ENCODE assay signal across 15 cellular contexts in the genomic region with DNA sequence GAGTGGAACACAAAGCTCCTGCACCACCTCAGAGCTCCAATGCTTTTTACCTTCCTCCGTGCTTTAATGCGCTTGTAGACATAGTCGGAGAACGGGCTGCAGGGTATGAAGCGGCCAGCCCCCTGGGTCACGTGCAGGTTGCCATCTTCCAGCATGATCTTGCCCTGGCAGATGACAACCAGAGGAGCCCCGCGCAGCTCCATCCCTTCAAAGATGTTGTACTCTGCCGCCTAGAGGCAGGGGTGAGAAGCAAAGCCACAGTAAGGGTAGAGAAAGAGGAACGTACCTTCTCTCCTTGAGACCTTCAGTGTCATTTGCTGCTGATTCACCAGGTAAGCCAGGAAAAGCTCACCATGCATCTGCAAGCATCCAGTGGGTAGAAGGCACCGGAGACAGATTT.
DNase-seq lines count a peak whose midpoint lies in the region; ATAC-seq, FAIRE-seq and TF ChIP-seq lines count a peak whose summit lies in the region.
"Had no signal": no experiment of that assay in that cellular context is flagged by ENCODE, and none has a peak within 500 bp of the region (broad histone marks: within the 10 kb centered on the region; RNA-seq: fewer than 3 reads in every experiment).

No MANE protein-coding gene starts in this region.

- FAIRE-seq in H1 (lab: Jason Lieb, UNC), result peak; percentile 75
- FAIRE-seq: islet of Langerhans had no signal

- TF ChIP-seq CTCF in AG04450 (IDR thresholded peaks at IDR 0.05; ENCODE audit: low read depth, low read length) (no peak), NB4 (IDR thresholded peaks at IDR 0.05; ENCODE audit: low read depth, low read length) (peak; percentile 31), H1 (IDR thresholded peaks at IDR 0.05; ENCODE audit: control extremely low read depth in 1 of 3, insufficient read depth in 1 of 3, low read depth in 1 of 3, low read length in 3 of 3) (peak; percentile 28 to 61 (median 54)), vagina (IDR thresholded peaks at IDR 0.05) (no peak), Caco-2 (IDR thresholded peaks at IDR 0.05; ENCODE audit: insufficient read depth in 1 of 2, low read depth in 1 of 2, low read length in 1 of 2, severe bottlenecking in 1 of 2, unreplicated experiment in 1 of 2) (peak in 1 of 2 experiments; percentile 27)

- ATAC-seq in GM18868 (IDR thresholded peaks at IDR 0.05; ENCODE audit: unreplicated experiment), result peak; percentile 46
- ATAC-seq in GM18867 (IDR thresholded peaks at IDR 0.05; ENCODE audit: unreplicated experiment), result no peak

- H2AK5ac ChIP-seq in H1 (ENCODE audit: low read depth, low read length), result no peak overlapping the region

- peaks cover 50% of the 10 kb centered on the region for H3K4me1 Mint-ChIP-seq in Caco-2 (ENCODE audit: low read depth, unreplicated experiment)
- H3K4me1 Mint-ChIP-seq: memory B cell had no signal

- H3K23ac ChIP-seq in H1 (ENCODE audit: insufficient read length), result no peak overlapping the region

- H3K79me2 ChIP-seq in H1 (ENCODE audit: control insufficient read depth in 1 of 2, insufficient read depth in 2 of 2, low read length in 2 of 2), result no peaks in the 10 kb centered on the region

- H3K4ac ChIP-seq in H1 (replicated peaks; ENCODE audit: insufficient read length, low read depth, low read length), result no peak overlapping the region

- H4K5ac ChIP-seq in H1 (ENCODE audit: insufficient read length, low read depth, low read length), result no peak overlapping the region

- POLR2A ChIA-PET in AG04450 (lab: Yijun Ruan, JAX), result no interaction called here
- POLR2A ChIA-PET in H1 (lab: Charles Lee; ENCODE audit: partially characterized antibody), result interaction anchor here (1.1 to 1.3 kb wide), 2 partner anchors 9 to 58 kb away, joined by 3 read pairs; no protein-coding TSS in a partner anchor
- POLR2A ChIA-PET in Caco-2 (lab: Charles Lee), result no interaction called here

- TF ChIP-seq RAD21 in H1 (IDR thresholded peaks at IDR 0.05 in 1 of 2, conservative IDR thresholded peaks at IDR 0.05 in 1 of 2; ENCODE audit: low read depth in 2 of 2, low read length in 2 of 2), result peak; percentile 14 to 41; a peak in 2 of 4 replicates

- no peaks in the 10 kb centered on the region for H3K4me1 ChIP-seq in H1 (replicated peaks in 1 of 4; ENCODE audit: control insufficient read depth in 3 of 4, insufficient read depth in 4 of 4, low read length in 3 of 4)
- peaks cover under 1% of the 10 kb centered on the region for H3K4me1 ChIP-seq in vagina
- H3K4me1 ChIP-seq in Caco-2, result peaks cover 58% of the 10 kb centered on the region
- H3K4me1 ChIP-seq: HAP-1 had no signal

- no peak overlapping the region for H2BK20ac ChIP-seq in H1 (ENCODE audit: low read length)

- no peak overlapping the region for H3K56ac ChIP-seq in H1 (replicated peaks; ENCODE audit: insufficient read length, low read depth, low read length)

- H3K27me3 ChIP-seq in AG04450 (ENCODE audit: control insufficient read depth, insufficient read depth, low read length), result no peaks in the 10 kb centered on the region
- no peaks in the 10 kb centered on the region for H3K27me3 ChIP-seq in H1 (replicated peaks in 1 of 4; ENCODE audit: control insufficient read depth in 3 of 4, extremely low read depth in 1 of 4, insufficient read depth in 3 of 4, low read length in 3 of 4)
- no peaks in the 10 kb centered on the region for H3K27me3 ChIP-seq in vagina
- H3K27me3 ChIP-seq in Caco-2 (replicated peaks; ENCODE audit: control insufficient read depth, insufficient read depth, low read length), result no peaks in the 10 kb centered on the region

- CTCF ChIA-PET in AG04450 (lab: Charles Lee) (interaction anchor here (0.7 to 4.0 kb wide), 6 partner anchors 10 to 208 kb away, joined by 3 to 30 read pairs (median 6); no protein-coding TSS in a partner anchor), H1 (lab: Charles Lee; ENCODE audit: partially characterized antibody) (interaction anchor here (0.7 to 2.7 kb wide), 38 partner anchors 9 to 1076 kb away, joined by 3 to 23 read pairs (median 4); no protein-coding TSS in a partner anchor), Caco-2 (lab: Charles Lee) (no interaction called here)

- peaks cover 4 to 9% of the 10 kb centered on the region in 2 experiments for H4K20me1 ChIP-seq in H1 (replicated peaks in 1 of 2; ENCODE audit: control insufficient read depth in 1 of 2, insufficient read depth in 2 of 2, low read length in 2 of 2)

- no peak overlapping the region for H3K9ac ChIP-seq in H1 (replicated peaks in 1 of 4; ENCODE audit: extremely low read depth in 1 of 4, low read depth in 3 of 4, low read length in 3 of 4)

- H2BK12ac ChIP-seq in H1 (ENCODE audit: low read depth, low read length), result no peak overlapping the region

- no peak overlapping the region for H2BK5ac ChIP-seq in H1 (ENCODE audit: low read depth, low read length)

- DNase-seq in AG04450 (ENCODE audit: low read depth, low spot score) (no peak), NB4 (ENCODE audit: low read depth) (peak; percentile 25), H1 (ENCODE audit: low read depth in 1 of 2, low spot score in 2 of 2) (no peak), vagina (ENCODE audit: extremely low spot score in 2 of 2) (no peak), NCI-H2029 (lab: John Stamatoyannopoulos, UW) (no peak), Caco-2 (no peak)
- DNase-seq: NCI-H1694, retina, SW 1271 had no signal

- H3K36me3 ChIP-seq in H1 (ENCODE audit: control insufficient read depth in 2 of 4, insufficient read depth in 4 of 4, low read length in 3 of 4) (peaks cover 60 to 96% (median 83%) of the 10 kb centered on the region in 4 experiments), vagina (peaks cover 0 to 36% of the 10 kb centered on the region in 2 donors), Caco-2 (ENCODE audit: control insufficient read depth, insufficient read depth, low read length) (no peaks in the 10 kb centered on the region)
- H3K36me3 ChIP-seq: HAP-1 had no signal

- H3K36me3 Mint-ChIP-seq in Caco-2 (ENCODE audit: insufficient read depth, unreplicated experiment), result peaks cover 66% of the 10 kb centered on the region
- H3K36me3 Mint-ChIP-seq: memory B cell had no signal

- H3K9me3 Mint-ChIP-seq in Caco-2 (ENCODE audit: unreplicated experiment), result peaks cover 11% of the 10 kb centered on the region

- H3K27ac ChIP-seq in AG04450 (ENCODE audit: low read depth, low read length) (peak overlapping the region; percentile 13), H1 (ENCODE audit: low read depth, low read length) (no peak overlapping the region), vagina (no peak overlapping the region)
- H3K27ac ChIP-seq: VCaP had no signal

- H3K79me1 ChIP-seq in H1 (ENCODE audit: low read depth, low read length), result no peaks in the 10 kb centered on the region

- no peak overlapping the region for H3K14ac ChIP-seq in H1 (ENCODE audit: insufficient read length)

- H3K9me3 ChIP-seq in AG04450 (ENCODE audit: control insufficient read depth, insufficient read depth, low read length) (no peaks in the 10 kb centered on the region), H1 (ENCODE audit: insufficient read depth in 2 of 2, low read depth in 1 of 2, low read length in 1 of 2) (no peaks in the 10 kb centered on the region), vagina (no peaks in the 10 kb centered on the region), Caco-2 (no peaks in the 10 kb centered on the region)
- H3K9me3 ChIP-seq: HAP-1 had no signal

- no peak overlapping the region for H4K91ac ChIP-seq in H1 (replicated peaks; ENCODE audit: insufficient read length, low read length)

- no peaks in the 10 kb centered on the region; the same call in 1 of the 2 replicates for H3K23me2 ChIP-seq in H1 (ENCODE audit: low read depth, low read length)

- no peak for TF ChIP-seq EP300 in H1 (IDR thresholded peaks at IDR 0.05; ENCODE audit: borderline replicate concordance in 1 of 2, low read depth in 2 of 2, low read length in 2 of 2)

- intact Hi-C loops in vagina (cut with DNase I), result no loop called here
- intact Hi-C loops in Caco-2 (cut with micrococcal nuclease; ENCODE audit: unreplicated experiment), result no loop called here

- TF ChIP-seq POLR2A in NB4 (IDR thresholded peaks at IDR 0.05; ENCODE audit: extremely low read depth, insufficient read length) (no peak), H1 (IDR thresholded peaks at IDR 0.05; ENCODE audit: control extremely low read depth in 1 of 2, low read depth in 2 of 2, low read length in 2 of 2) (peak in 1 of 2 experiments; percentile 40; a peak in 1 of 3 replicates), vagina (IDR thresholded peaks at IDR 0.05) (no peak)

- 86% methylated on average over 11 of the region's 11 CpGs; no CpG with 5 or more reads in 1 of the 2 experiments for WGBS in H1 (ENCODE audit: extremely low coverage in 1 of 2, insufficient coverage in 1 of 2, insufficient read length in 1 of 2, insufficient replicate concordance in 2 of 2, low coverage in 1 of 2, low lambda C conversion rate in 2 of 2, missing lambda C conversion rate in 1 of 2), 2 experiments

- no TSS peak for BruUV-seq in Caco-2 (replicated peaks; lab: Mats Ljungman, UMichigan)

- no peak overlapping the region for H3K4me2 ChIP-seq in H1 (ENCODE audit: insufficient read depth in 1 of 2, low read depth in 2 of 2, low read length in 2 of 2)

- no peak overlapping the region; the same call in 1 of the 2 replicates for H4K8ac ChIP-seq in H1 (ENCODE audit: extremely low read depth, insufficient read depth, low read length)

- H3K27me3 Mint-ChIP-seq in Caco-2 (ENCODE audit: insufficient read depth, unreplicated experiment), result no peaks in the 10 kb centered on the region
- H3K27me3 Mint-ChIP-seq: memory B cell had no signal

- H3K4me3 Mint-ChIP-seq in Caco-2 (ENCODE audit: unreplicated experiment), result no peak overlapping the region
- H3K4me3 Mint-ChIP-seq: memory B cell had no signal

- no peak overlapping the region for H2BK120ac ChIP-seq in H1 (replicated peaks; ENCODE audit: low read depth, low read length)

- H2BK15ac ChIP-seq in H1 (ENCODE audit: low read length), result no peak overlapping the region

- H2AFZ ChIP-seq in H1 (ENCODE audit: low read length), result no peak overlapping the region

- H3K27ac Mint-ChIP-seq in Caco-2 (ENCODE audit: unreplicated experiment), result no peak overlapping the region
- H3K27ac Mint-ChIP-seq: memory B cell had no signal

- no peak overlapping the region for H3K18ac ChIP-seq in H1 (ENCODE audit: extremely low read depth, low read length)

- H3K4me3 ChIP-seq in AG04450 (ENCODE audit: low read depth, low read length), result no peak overlapping the region
- no peak overlapping the region for H3K4me3 ChIP-seq in NB4 (ENCODE audit: low read depth, low read length)
- H3K4me3 ChIP-seq in H1 (ENCODE audit: extremely low read depth in 1 of 4, insufficient read depth in 2 of 4, low read depth in 3 of 4, low read length in 4 of 4), result no peak overlapping the region
- H3K4me3 ChIP-seq in vagina, result no peak overlapping the region
- no peak overlapping the region for H3K4me3 ChIP-seq in Caco-2 (ENCODE audit: low read depth, low read length)
- H3K4me3 ChIP-seq: HAP-1 had no signal

TF ChIP-seq in H1, 55 proteins besides CTCF, POLR2A, EP300 and RAD21 (continues in another document):
- TF ChIP-seq SUZ12 (IDR thresholded peaks at IDR 0.05; ENCODE audit: low read length), result no peak
- peak; percentile 35; the same call in 1 of the 2 replicates for TF ChIP-seq YY1 (IDR thresholded peaks at IDR 0.05; ENCODE audit: low read depth, low read length)

Comparison
In these comparisons a context has a peak if more than half of its experiments do, and no peak if none do; other contexts are left out.
1. CTCF ChIP-seq: peak in NB4 (single experiment) and H1 (3 of 3); none in AG04450 (single experiment) and vagina (0 of 3).